In genomic region chr13:79869326-79869725, GRCh38 we compare ENCODE assay signal across 11 cellular contexts.
DNase-seq lines count a peak whose midpoint lies in the region; TF ChIP-seq lines count a peak whose summit lies in the region.
"Had no signal": no experiment of that assay in that cellular context is flagged by ENCODE, and none has a peak within 500 bp of the region (broad histone marks: within the 10 kb centered on the region; RNA-seq: fewer than 3 reads in every experiment).

No MANE protein-coding gene starts in this region.

- TF ChIP-seq CTCF in parathyroid adenoma (IDR thresholded peaks at IDR 0.05) = no peak

- H3K4me3 ChIP-seq in HUES48 (ENCODE audit: low read depth, low read length) (peak overlapping the region; percentile 29; the same call in 1 of the 2 replicates), parathyroid adenoma (ENCODE audit: low read depth, low read length) (peak overlapping the region; percentile 14)
- H3K4me3 ChIP-seq: cardiac muscle cell, GM12878 had no signal

- no peaks in the 10 kb centered on the region for H3K79me2 ChIP-seq in parathyroid adenoma

- no peaks in the 10 kb centered on the region for H3K36me3 ChIP-seq in HUES48 (ENCODE audit: control insufficient read depth, insufficient read depth, low read length)
- H3K36me3 ChIP-seq in parathyroid adenoma (ENCODE audit: control insufficient read depth, insufficient read depth, low read length) = no peaks in the 10 kb centered on the region
- H3K36me3 ChIP-seq: cardiac muscle cell had no signal

- H3K27ac ChIP-seq in HUES48 (ENCODE audit: low read depth, low read length) (peak overlapping the region; percentile 92), parathyroid adenoma (no peak overlapping the region)
- H3K27ac ChIP-seq: cardiac muscle cell had no signal

- no peaks in the 10 kb centered on the region for H3K9me3 ChIP-seq in HUES48 (ENCODE audit: control insufficient read depth, insufficient read depth, low read length)
- H3K9me3 ChIP-seq in parathyroid adenoma (ENCODE audit: control insufficient read depth, low read length) = no peaks in the 10 kb centered on the region

- H3K9ac ChIP-seq in HUES48 (ENCODE audit: low read depth, low read length) (peak overlapping the region; percentile 25; the same call in 1 of the 2 replicates), parathyroid adenoma (no peak overlapping the region)

- DNase-seq in NCI-H226 (peak; percentile 20), glomerular visceral epithelial cell (ENCODE audit: extremely low spot score) (peak; percentile 3), NCI-H1092 treated with DMSO at 0.1 percent for 48 hours (lab: John Stamatoyannopoulos, UW) (no peak), NCI-H1417 treated with DMSO at 0.1 percent for 48 hours (lab: John Stamatoyannopoulos, UW) (no peak)
- no peak for DNase-seq in activated naive CD4-positive, alpha-beta T cell treated with Interleukin-2 at 50 U/mL for 16 hours
- DNase-seq: activated T-cell treated with anti-CD3 and anti-CD28 coated beads, Interleukin-2, amount 50 U/mL, for 24 hours; NCI-H1930 had no signal

- H3K27me3 ChIP-seq in HUES48 (ENCODE audit: control insufficient read depth, insufficient read depth, low read length) = no peaks in the 10 kb centered on the region
- H3K27me3 ChIP-seq in parathyroid adenoma (ENCODE audit: control insufficient read depth, insufficient read depth, low read length) = no peaks in the 10 kb centered on the region
- H3K27me3 ChIP-seq: cardiac muscle cell had no signal

- peaks cover 25% of the 10 kb centered on the region for H3K4me1 ChIP-seq in HUES48 (ENCODE audit: control insufficient read depth, insufficient read depth, low read length)
- H3K4me1 ChIP-seq in parathyroid adenoma = no peaks in the 10 kb centered on the region

- peak overlapping the region; percentile 56 for H3K4me2 ChIP-seq in parathyroid adenoma (ENCODE audit: low read length)

- H2AFZ ChIP-seq in parathyroid adenoma = peak overlapping the region; percentile 28

Comparison
In these comparisons a context has a peak if more than half of its experiments do, and no peak if none do; other contexts are left out.
1. DNase-seq: peak in NCI-H226 (single experiment) and glomerular visceral epithelial cell (single experiment); none in NCI-H1092 treated with DMSO at 0.1 percent for 48 hours (single experiment), NCI-H1417 treated with DMSO at 0.1 percent for 48 hours (single experiment) and activated naive CD4-positive, alpha-beta T cell treated with Interleukin-2 at 50 U/mL for 16 hours (single experiment).